In the genomic region with DNA sequence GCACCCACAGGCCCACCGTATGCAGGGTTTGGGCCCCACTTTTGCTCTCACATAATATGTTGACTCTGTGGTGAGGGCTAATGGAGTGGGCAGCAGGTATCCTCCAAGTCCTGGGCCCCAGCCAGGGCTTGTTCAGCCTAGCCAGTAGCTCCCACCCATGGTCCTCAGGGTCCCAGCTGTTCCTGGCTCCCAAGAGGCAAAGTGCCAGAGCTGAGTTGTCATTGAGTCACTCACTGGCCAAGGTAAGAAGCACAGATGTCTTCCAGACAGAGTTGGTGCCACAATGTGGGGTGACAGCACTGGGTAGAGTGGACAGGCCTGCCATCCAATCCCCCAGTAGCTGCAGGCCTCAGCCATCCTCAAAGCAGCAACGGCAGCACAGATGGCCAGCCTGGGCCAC, we compare ENCODE assay signal across 19 cellular contexts. TPM values are rescaled to one million over a fixed set of nuclear protein-coding genes. Genes with fewer than 3 reads are reported as not detected.
DNase-seq lines count a peak whose midpoint lies in the region; ATAC-seq and TF ChIP-seq lines count a peak whose summit lies in the region.
"Had no signal": no experiment of that assay in that cellular context is flagged by ENCODE, and none has a peak within 500 bp of the region (broad histone marks: within the 10 kb centered on the region; RNA-seq: fewer than 3 reads in every experiment).

No MANE protein-coding gene starts in this region.

- no peak overlapping the region for H3K4me3 ChIP-seq in BLaER1
- H3K4me3 ChIP-seq: testis had no signal

- peaks cover 31% of the 10 kb centered on the region for H3K36me3 ChIP-seq in BLaER1

- ATAC-seq in HG03159 (IDR thresholded peaks at IDR 0.05; ENCODE audit: unreplicated experiment) = no peak
- ATAC-seq: esophagus mucosa had no signal

- peaks cover 84% of the 10 kb centered on the region for H4K20me1 ChIP-seq in BLaER1

- TF ChIP-seq CTCF in GM13976 (IDR thresholded peaks at IDR 0.05; ENCODE audit: borderline replicate concordance, control extremely low read depth, extremely low read depth, insufficient read depth, missing control alignments) = no peak

- peak overlapping the region; percentile 35; the same call in 1 of the 2 replicates for H3K27ac ChIP-seq in BLaER1
- H3K27ac ChIP-seq: testis had no signal

- in situ Hi-C loops in GM13976 (cut with MboI; ENCODE audit: low sequenced_read_pairs, unreplicated experiment) = no loop called here

- DNase-seq in GM13976 (ENCODE audit: low spot score) = peak; percentile 5
- DNase-seq in NCI-H69 (lab: John Stamatoyannopoulos, UW) = peak; percentile 54
- peak; percentile 97 for DNase-seq in myocyte (ENCODE audit: low read depth)
- DNase-seq in NCI-H128 (lab: John Stamatoyannopoulos, UW; ENCODE audit: unreplicated experiment) = no peak
- no peak for DNase-seq in DMS114 treated with DMSO at 0.1 percent for 48 hours (lab: John Stamatoyannopoulos, UW; ENCODE audit: unreplicated experiment)
- DNase-seq: activated CD4-positive, alpha-beta T cell treated with anti-CD3 and anti-CD28 coated beads, Interleukin-2, amount 10 ng/mL, durations not matched to agents 24 days and 14 days; activated CD8-positive, alpha-beta memory T cell treated with anti-CD3 and anti-CD28 coated beads, Interleukin-2, amount 50 U/mL, for 4 hours; activated naive CD4-positive, alpha-beta T cell treated with Interleukin-2 at 50 U/mL for 16 hours; caudate nucleus; COR-L47; GOT3; NCI-H2081; T-helper 1 cell; testis had no signal

- no peaks in the 10 kb centered on the region for H3K9me3 ChIP-seq in BLaER1
- H3K9me3 ChIP-seq: testis had no signal

- no peak overlapping the region for H3K9ac ChIP-seq in BLaER1

- H3K4me2 ChIP-seq in BLaER1 = peak overlapping the region; percentile 100

- no peaks in the 10 kb centered on the region for H3K27me3 ChIP-seq in BLaER1
- H3K27me3 ChIP-seq: testis had no signal

- peaks cover 83% of the 10 kb centered on the region for H3K4me1 ChIP-seq in BLaER1
- H3K4me1 ChIP-seq: testis had no signal

RNA-seq across cellular contexts. Expression of a gene that starts 4.3 kb away (rescaled TPM):
- total RNA-seq in myocyte = 104 and 161 TPM in 2 replicates
- 47.7 TPM for polyA plus RNA-seq in myocyte (2012)

RNA-seq across cellular contexts. Expression of a gene that starts 53.7 kb away (rescaled TPM):
- total RNA-seq in myocyte = not detected in 2 replicates
- 2.1 TPM for polyA plus RNA-seq in myocyte (2012)
- total RNA-seq: NCI-H460 had no signal

RNA-seq across cellular contexts. Expression of a gene that starts 53.8 kb away (rescaled TPM):
- not detected in 2 replicates for total RNA-seq in myocyte
- polyA plus RNA-seq in myocyte (2012) = 0.20 TPM
- total RNA-seq: activated CD4-positive, alpha-beta T cell treated with anti-CD3 and anti-CD28 coated beads, Interleukin-2, amount 10 ng/mL, durations not matched to agents 24 days and 14 days; renal cortical epithelial cell had no signal

Comparison
In these comparisons a context has a peak if more than half of its experiments do, and no peak if none do; other contexts are left out.
1. DNase-seq: peak in GM13976 (single experiment), NCI-H69 (single experiment) and myocyte (single experiment); none in NCI-H128 (single experiment) and DMS114 treated with DMSO at 0.1 percent for 48 hours (single experiment).